ENCODE assay signal across 7 cellular contexts in genomic region chr7:106774213-106774767, GRCh38.
"Had no signal": no experiment of that assay in that cellular context is flagged by ENCODE, and none has a peak within 500 bp of the region (broad histone marks: within the 10 kb centered on the region; RNA-seq: fewer than 3 reads in every experiment).

No MANE protein-coding gene starts in this region.

- H3K4me1 ChIP-seq: gastrocnemius medialis had no signal

- H3K27me3 Mint-ChIP-seq: activated naive CD4-positive, alpha-beta T cell treated with anti-CD3 and anti-CD28 coated beads, Interleukin-2, amount 50 U/mL, for 24 hours had no signal

- H3K4me3 Mint-ChIP-seq: activated naive CD4-positive, alpha-beta T cell treated with anti-CD3 and anti-CD28 coated beads, Interleukin-2, amount 50 U/mL, for 24 hours; neural crest cell had no signal

- H3K4me3 ChIP-seq: gastrocnemius medialis had no signal

- H3K27ac Mint-ChIP-seq: activated naive CD4-positive, alpha-beta T cell treated with anti-CD3 and anti-CD28 coated beads, Interleukin-2, amount 50 U/mL, for 24 hours had no signal

- H3K4me1 Mint-ChIP-seq: neural crest cell had no signal

- DNase-seq: activated CD4-positive, alpha-beta T cell treated with anti-CD3 and anti-CD28 coated beads for 1 hour; activated CD8-positive, alpha-beta memory T cell treated with anti-CD3 and anti-CD28 coated beads for 24 hours; gastrocnemius medialis; posterior cingulate gyrus; T-helper 9 cell had no signal

- H3K27me3 ChIP-seq: gastrocnemius medialis had no signal

- H3K27ac ChIP-seq: gastrocnemius medialis had no signal

- H3K36me3 ChIP-seq: gastrocnemius medialis had no signal

- H3K36me3 Mint-ChIP-seq: activated naive CD4-positive, alpha-beta T cell treated with anti-CD3 and anti-CD28 coated beads, Interleukin-2, amount 50 U/mL, for 24 hours had no signal

- H3K9me3 ChIP-seq: gastrocnemius medialis had no signal

- ATAC-seq: gastrocnemius medialis had no signal
